In the genomic region with DNA sequence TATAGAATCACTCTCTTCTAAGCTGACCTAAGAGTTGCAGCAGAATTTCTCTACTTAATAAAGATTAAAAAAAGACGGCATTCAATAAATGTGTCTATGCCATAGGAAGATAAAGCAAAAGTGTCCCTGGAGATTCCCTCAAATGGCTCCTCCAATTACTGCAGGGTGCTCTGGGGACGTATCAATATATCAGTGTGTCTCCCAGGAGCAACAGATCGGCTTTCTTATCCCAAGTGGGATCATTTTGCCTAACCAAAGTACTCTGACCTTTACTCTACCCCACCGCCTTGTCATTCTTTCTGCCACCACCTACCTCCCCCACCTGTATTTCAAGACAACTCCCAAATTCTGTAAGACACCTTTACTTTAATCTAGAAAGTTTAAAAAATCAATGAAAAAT, we compare ENCODE assay signal across 35 cellular contexts.
"Had no signal": no experiment of that assay in that cellular context is flagged by ENCODE, and none has a peak within 500 bp of the region (broad histone marks: within the 10 kb centered on the region; RNA-seq: fewer than 3 reads in every experiment).

No MANE protein-coding gene starts in this region.

- H3K4me1 ChIP-seq: ascending aorta, colonic mucosa, gastrocnemius medialis, lower lobe of right lung, uterus had no signal

- H3K27ac ChIP-seq: ascending aorta, cardiac muscle cell, colonic mucosa, gastrocnemius medialis, hepatocyte, lower lobe of right lung, neutrophil, skin epidermis, uterus, VCaP had no signal

- ATAC-seq: activated CD4-positive, CD25-positive, alpha-beta regulatory T cell treated with anti-CD3 and anti-CD28 coated beads, Interleukin-2, amount 50 U/mL, for 24 hours; gastrocnemius medialis; lower lobe of right lung; sciatic nerve; stimulated activated memory B cell treated with anti-CD40 and anti-IgM and Interleukin-4, amounts not matched to agents 10 μg/mL and 1 μg/mL and 100 μg/mL, for 72 hours; stimulated activated naive CD8-positive, alpha-beta T cell treated with anti-CD3 and anti-CD28 coated beads, Interleukin-15, amount 100 ng/mL, for 72 hours had no signal

- H3K36me3 Mint-ChIP-seq: activated CD4-positive, alpha-beta memory T cell treated with anti-CD3 and anti-CD28 coated beads for 36 hours; activated naive CD8-positive, alpha-beta T cell treated with anti-CD3 and anti-CD28 coated beads, Interleukin-2, amount 10 ng/mL, durations not matched to agents 7 days and 5 days; brain; stimulated activated memory B cell treated with anti-CD40 and anti-IgM and Interleukin-4, amounts not matched to agents 10 μg/mL and 1 μg/mL and 100 μg/mL, for 72 hours; type B pancreatic cell had no signal

- H3K9me3 ChIP-seq: ascending aorta, colonic mucosa, gastrocnemius medialis, lower lobe of right lung, neutrophil, uterus had no signal

- H3K4me3 Mint-ChIP-seq: activated CD4-positive, alpha-beta memory T cell treated with anti-CD3 and anti-CD28 coated beads for 36 hours; activated CD4-positive, alpha-beta T cell treated with anti-CD3 and anti-CD28 coated beads, Interleukin-2, amount 10 ng/mL, durations not matched to agents 24 days and 14 days; activated naive CD4-positive, alpha-beta T cell treated with anti-CD3 and anti-CD28 coated beads for 36 hours; activated naive CD8-positive, alpha-beta T cell treated with anti-CD3 and anti-CD28 coated beads, Interleukin-2, amount 10 ng/mL, durations not matched to agents 7 days and 5 days; activated T-helper 1 cell treated with anti-CD3 and anti-CD28 coated beads, Interleukin-12 subunit alpha, Interleukin-12 subunit beta, Interleukin-2, Interleukin-4 antibody, amounts not matched to agents 30 ng/mL and 10 ng/mL and 1 ng/mL, durations not matched to agents 14 hours and 24 hours and 36 hours; brain; nephron; stimulated activated memory B cell treated with anti-CD40 and anti-IgM and Interleukin-4, amounts not matched to agents 10 μg/mL and 1 μg/mL and 100 μg/mL, for 72 hours; stimulated activated naive CD8-positive, alpha-beta T cell treated with anti-CD3 and anti-CD28 coated beads, Interleukin-15, amount 100 ng/mL, for 72 hours; type B pancreatic cell had no signal

- H3K9me3 Mint-ChIP-seq: activated CD4-positive, alpha-beta T cell treated with anti-CD3 and anti-CD28 coated beads, Interleukin-2, amount 10 ng/mL, durations not matched to agents 24 days and 14 days; activated naive CD8-positive, alpha-beta T cell treated with anti-CD3 and anti-CD28 coated beads, Interleukin-2, amount 10 ng/mL, durations not matched to agents 7 days and 5 days; activated T-helper 1 cell treated with anti-CD3 and anti-CD28 coated beads, Interleukin-12 subunit alpha, Interleukin-12 subunit beta, Interleukin-2, Interleukin-4 antibody, amounts not matched to agents 30 ng/mL and 10 ng/mL and 1 ng/mL, durations not matched to agents 14 hours and 24 hours and 36 hours had no signal

- DNase-seq: activated CD4-positive, alpha-beta memory T cell treated with anti-CD3 and anti-CD28 coated beads for 36 hours; activated CD4-positive, alpha-beta T cell treated with anti-CD3 and anti-CD28 coated beads, Interleukin-2, amount 10 ng/mL, durations not matched to agents 24 days and 14 days; activated CD8-positive, alpha-beta memory T cell treated with anti-CD3 and anti-CD28 coated beads, Interleukin-2, amount 50 U/mL, for 4 hours; activated effector memory CD4-positive, alpha-beta T cell treated with anti-CD3 and anti-CD28 coated beads, Interleukin-2, amount 50 U/mL, for 16 hours; activated naive CD4-positive, alpha-beta T cell treated with anti-CD3 and anti-CD28 coated beads for 36 hours; activated naive CD8-positive, alpha-beta T cell treated with anti-CD3 and anti-CD28 coated beads, Interleukin-2, amount 10 ng/mL, durations not matched to agents 7 days and 5 days; activated T-cell treated with anti-CD3 and anti-CD28 coated beads, Interleukin-2, amount 50 U/mL, for 1 hour; cerebellar nuclear complex; colonic mucosa; effector CD8-positive, alpha-beta T cell; gastrocnemius medialis; glutamatergic neuron; lower lobe of right lung; mesenchymal stem cell; retina; stimulated activated CD4-positive, alpha-beta T cell treated with anti-CD3 and anti-CD28 coated beads, Interleukin-12 subunit alpha, Interleukin-12 subunit beta, amount 100 ng/mL, for 4 hours; stimulated activated CD4-positive, alpha-beta T cell treated with anti-CD3 and anti-CD28 coated beads, Interleukin-4, amount 100 ng/mL, for 4 hours; stimulated activated CD8-positive, alpha-beta memory T cell treated with anti-CD3 and anti-CD28 coated beads, Interleukin-4, amount 100 ng/mL, for 48 hours; stimulated activated naive CD8-positive, alpha-beta T cell treated with anti-CD3 and anti-CD28 coated beads, Interleukin-15, amount 100 ng/mL, for 72 hours; substantia nigra; T-helper 9 cell; uterus had no signal

- H3K27ac Mint-ChIP-seq: activated CD4-positive, alpha-beta memory T cell treated with anti-CD3 and anti-CD28 coated beads for 36 hours; activated CD4-positive, alpha-beta T cell treated with anti-CD3 and anti-CD28 coated beads, Interleukin-2, amount 10 ng/mL, durations not matched to agents 24 days and 14 days; activated naive CD4-positive, alpha-beta T cell treated with anti-CD3 and anti-CD28 coated beads for 36 hours; activated naive CD8-positive, alpha-beta T cell treated with anti-CD3 and anti-CD28 coated beads, Interleukin-2, amount 10 ng/mL, durations not matched to agents 7 days and 5 days; activated T-helper 1 cell treated with anti-CD3 and anti-CD28 coated beads, Interleukin-12 subunit alpha, Interleukin-12 subunit beta, Interleukin-2, Interleukin-4 antibody, amounts not matched to agents 30 ng/mL and 10 ng/mL and 1 ng/mL, durations not matched to agents 14 hours and 24 hours and 36 hours; brain; nephron; stimulated activated memory B cell treated with anti-CD40 and anti-IgM and Interleukin-4, amounts not matched to agents 10 μg/mL and 1 μg/mL and 100 μg/mL, for 72 hours; stimulated activated naive CD8-positive, alpha-beta T cell treated with anti-CD3 and anti-CD28 coated beads, Interleukin-15, amount 100 ng/mL, for 72 hours; type B pancreatic cell had no signal

- H3K4me3 ChIP-seq: ascending aorta, cardiac muscle cell, colonic mucosa, gastrocnemius medialis, hepatocyte, lower lobe of right lung, skin epidermis, uterus had no signal

- H3K36me3 ChIP-seq: ascending aorta, cardiac muscle cell, colonic mucosa, gastrocnemius medialis, lower lobe of right lung, neutrophil, uterus had no signal

- H3K27me3 ChIP-seq: ascending aorta, cardiac muscle cell, colonic mucosa, gastrocnemius medialis, hepatocyte, neutrophil, uterus had no signal

- H3K27me3 Mint-ChIP-seq: activated CD4-positive, alpha-beta memory T cell treated with anti-CD3 and anti-CD28 coated beads for 36 hours; activated CD4-positive, alpha-beta T cell treated with anti-CD3 and anti-CD28 coated beads, Interleukin-2, amount 10 ng/mL, durations not matched to agents 24 days and 14 days; stimulated activated memory B cell treated with anti-CD40 and anti-IgM and Interleukin-4, amounts not matched to agents 10 μg/mL and 1 μg/mL and 100 μg/mL, for 72 hours; stimulated activated naive CD8-positive, alpha-beta T cell treated with anti-CD3 and anti-CD28 coated beads, Interleukin-15, amount 100 ng/mL, for 72 hours; type B pancreatic cell had no signal

- H3K4me1 Mint-ChIP-seq: activated CD4-positive, alpha-beta T cell treated with anti-CD3 and anti-CD28 coated beads, Interleukin-2, amount 10 ng/mL, durations not matched to agents 24 days and 14 days; activated naive CD8-positive, alpha-beta T cell treated with anti-CD3 and anti-CD28 coated beads, Interleukin-2, amount 10 ng/mL, durations not matched to agents 7 days and 5 days; brain; stimulated activated memory B cell treated with anti-CD40 and anti-IgM and Interleukin-4, amounts not matched to agents 10 μg/mL and 1 μg/mL and 100 μg/mL, for 72 hours; stimulated activated naive CD8-positive, alpha-beta T cell treated with anti-CD3 and anti-CD28 coated beads, Interleukin-15, amount 100 ng/mL, for 72 hours had no signal
